Comparison of ENCODE assay signal across 20 cellular contexts in genomic region chr18:59124370-59124704, GRCh38.
"Had no signal": no experiment of that assay in that cellular context is flagged by ENCODE, and none has a peak within 500 bp of the region (broad histone marks: within the 10 kb centered on the region; RNA-seq: fewer than 3 reads in every experiment).

No MANE protein-coding gene starts in this region.

- H3K27me3 ChIP-seq: adrenal gland had no signal

- H3K27ac ChIP-seq: adrenal gland, VCaP had no signal

- H3K36me3 ChIP-seq: adrenal gland had no signal

- H3K9me3 Mint-ChIP-seq: activated CD4-positive, alpha-beta memory T cell treated with anti-CD3 and anti-CD28 coated beads for 36 hours; activated CD4-positive, alpha-beta T cell treated with anti-CD3 and anti-CD28 coated beads, Interleukin-2, amount 10 ng/mL, durations not matched to agents 7 days and 5 days; activated naive CD8-positive, alpha-beta T cell treated with anti-CD3 and anti-CD28 coated beads, Interleukin-2, amount 10 ng/mL, durations not matched to agents 7 days and 5 days; T-cell had no signal

- H3K27ac Mint-ChIP-seq: activated CD4-positive, alpha-beta T cell treated with anti-CD3 and anti-CD28 coated beads, Interleukin-2, amount 10 ng/mL, durations not matched to agents 7 days and 5 days; activated naive CD8-positive, alpha-beta T cell treated with anti-CD3 and anti-CD28 coated beads, Interleukin-2, amount 10 ng/mL, durations not matched to agents 7 days and 5 days; T-cell had no signal

- H3K36me3 Mint-ChIP-seq: activated CD4-positive, alpha-beta memory T cell treated with anti-CD3 and anti-CD28 coated beads for 36 hours; activated naive CD8-positive, alpha-beta T cell treated with anti-CD3 and anti-CD28 coated beads, Interleukin-2, amount 10 ng/mL, durations not matched to agents 7 days and 5 days; T-cell had no signal

- ATAC-seq: T-cell had no signal

- H3K4me3 ChIP-seq: adrenal gland had no signal

- DNase-seq: activated CD4-positive, alpha-beta T cell treated with anti-CD3 and anti-CD28 coated beads, Interleukin-2, amount 10 ng/mL, durations not matched to agents 7 days and 5 days; activated CD4-positive, CD25-positive, alpha-beta regulatory T cell; activated CD8-positive, alpha-beta memory T cell treated with anti-CD3 and anti-CD28 coated beads for 24 hours; activated naive CD4-positive, alpha-beta T cell treated with anti-CD3 and anti-CD28 coated beads, Interleukin-2, amount 50 U/mL, for 16 hours; activated naive CD8-positive, alpha-beta T cell treated with anti-CD3 and anti-CD28 coated beads, Interleukin-2, amount 10 ng/mL, durations not matched to agents 7 days and 5 days; central memory CD4-positive, alpha-beta T cell; Karpas-422; MM.1S; NCI-H1105; NCI-H1694 treated with DMSO at 0.1 percent for 48 hours; NCI-H2029 treated with DMSO at 0.1 percent for 48 hours; NCI-H345; NCI-H510A; NCI-H526 treated with DMSO at 0.1 percent for 48 hours; NCI-H82; SHP77 treated with DMSO at 0.1 percent for 48 hours; T-cell had no signal

- H3K9me3 ChIP-seq: adrenal gland had no signal

- H3K4me1 ChIP-seq: adrenal gland had no signal

- H3K4me3 Mint-ChIP-seq: activated CD4-positive, alpha-beta memory T cell treated with anti-CD3 and anti-CD28 coated beads for 36 hours; activated CD4-positive, alpha-beta T cell treated with anti-CD3 and anti-CD28 coated beads, Interleukin-2, amount 10 ng/mL, durations not matched to agents 7 days and 5 days; activated naive CD8-positive, alpha-beta T cell treated with anti-CD3 and anti-CD28 coated beads, Interleukin-2, amount 10 ng/mL, durations not matched to agents 7 days and 5 days; T-cell had no signal

- H3K4me1 Mint-ChIP-seq: activated CD4-positive, alpha-beta T cell treated with anti-CD3 and anti-CD28 coated beads, Interleukin-2, amount 10 ng/mL, durations not matched to agents 7 days and 5 days; activated naive CD8-positive, alpha-beta T cell treated with anti-CD3 and anti-CD28 coated beads, Interleukin-2, amount 10 ng/mL, durations not matched to agents 7 days and 5 days; T-cell had no signal
